Comparison of ENCODE assay signal across 10 cellular contexts in the genomic region with DNA sequence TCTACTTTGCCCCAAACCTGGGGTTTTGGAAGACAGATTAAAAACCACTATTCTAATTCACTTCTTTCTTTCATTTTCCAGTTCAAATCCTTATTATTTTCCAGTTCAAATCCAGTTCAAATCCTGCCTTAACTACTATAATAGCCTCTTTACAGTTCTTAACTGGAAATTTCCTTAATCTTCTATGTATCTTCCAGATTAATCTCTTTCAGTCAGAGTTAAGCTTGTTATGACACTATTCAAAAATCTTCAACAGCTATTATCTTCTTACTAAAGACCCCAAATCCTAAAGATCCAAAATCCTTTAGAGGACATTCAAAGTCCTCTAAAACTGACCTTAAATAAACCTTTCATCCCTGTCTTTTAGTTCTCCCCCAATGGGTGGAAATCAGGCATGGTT.
"Had no signal": no experiment of that assay in that cellular context is flagged by ENCODE, and none has a peak within 500 bp of the region (broad histone marks: within the 10 kb centered on the region; RNA-seq: fewer than 3 reads in every experiment).

No MANE protein-coding gene starts in this region.

- H3K27me3 Mint-ChIP-seq: activated CD4-positive, alpha-beta T cell treated with anti-CD3 and anti-CD28 coated beads, Interleukin-2, amount 10 ng/mL, durations not matched to agents 24 days and 14 days had no signal

- H3K9me3 ChIP-seq: tibial nerve had no signal

- H3K27ac Mint-ChIP-seq: activated CD4-positive, alpha-beta T cell treated with anti-CD3 and anti-CD28 coated beads, Interleukin-2, amount 10 ng/mL, durations not matched to agents 24 days and 14 days; activated naive CD4-positive, alpha-beta T cell treated with anti-CD3 and anti-CD28 coated beads, Interleukin-2, amount 50 U/mL, for 72 hours; mesothelial cell of epicardium had no signal

- ATAC-seq: activated naive CD4-positive, alpha-beta T cell treated with anti-CD3 and anti-CD28 coated beads, Interleukin-2, amount 50 U/mL, for 72 hours; esophagus mucosa; WTC11 had no signal

- H3K9me3 Mint-ChIP-seq: activated CD4-positive, alpha-beta T cell treated with anti-CD3 and anti-CD28 coated beads, Interleukin-2, amount 10 ng/mL, durations not matched to agents 24 days and 14 days; activated naive CD4-positive, alpha-beta T cell treated with anti-CD3 and anti-CD28 coated beads, Interleukin-2, amount 50 U/mL, for 72 hours; mesothelial cell of epicardium; WTC11 had no signal

- H3K36me3 Mint-ChIP-seq: activated naive CD4-positive, alpha-beta T cell treated with anti-CD3 and anti-CD28 coated beads, Interleukin-2, amount 50 U/mL, for 72 hours had no signal

- H3K4me3 Mint-ChIP-seq: activated CD4-positive, alpha-beta T cell treated with anti-CD3 and anti-CD28 coated beads, Interleukin-2, amount 10 ng/mL, durations not matched to agents 24 days and 14 days; mesothelial cell of epicardium; WTC11 had no signal

- H3K4me3 ChIP-seq: tibial nerve had no signal

- H3K27me3 ChIP-seq: tibial nerve had no signal

- DNase-seq: activated CD4-positive, alpha-beta T cell treated with anti-CD3 and anti-CD28 coated beads, Interleukin-2, amount 10 ng/mL, durations not matched to agents 24 days and 14 days; activated T-cell treated with anti-CD3 and anti-CD28 coated beads for 4 hours; amniotic stem cell; retina; T-helper 1 cell had no signal

- H3K27ac ChIP-seq: tibial nerve had no signal
